ENCODE assay signal across 16 cellular contexts in genomic region chr15:67361100-67361499, GRCh38.
"Had no signal": no experiment of that assay in that cellular context is flagged by ENCODE, and none has a peak within 500 bp of the region (broad histone marks: within the 10 kb centered on the region; RNA-seq: fewer than 3 reads in every experiment).

No MANE protein-coding gene starts in this region.

- H3K9me3 ChIP-seq: SJSA1 had no signal

- H3K27me3 ChIP-seq: SJSA1 had no signal

- DNase-seq: Kasumi-1, MM.1S, NCI-H1092 treated with DMSO at 0.1 percent for 48 hours, NCI-H1436 treated with DMSO at 0.1 percent for 48 hours, NCI-H1694, NCI-H187 treated with DMSO at 0.1 percent for 48 hours, NCI-H2029 treated with DMSO at 0.1 percent for 48 hours, NCI-H2227 treated with DMSO at 0.1 percent for 48 hours, Right ventricle myocardium superior, RPMI8226, SIG-M5 had no signal

- H3K4me1 ChIP-seq: SJSA1 had no signal

- H3K36me3 ChIP-seq: SJSA1 had no signal

- H3K4me3 ChIP-seq: K562, SJSA1, SK-N-MC had no signal

- H3K27ac ChIP-seq: HL-60, KMS-11, SJSA1, SK-N-MC had no signal
